In genomic region chr4:117157360-117157759, GRCh38 we compare ENCODE assay signal across 10 cellular contexts.
"Had no signal": no experiment of that assay in that cellular context is flagged by ENCODE, and none has a peak within 500 bp of the region (broad histone marks: within the 10 kb centered on the region; RNA-seq: fewer than 3 reads in every experiment).

No MANE protein-coding gene starts in this region.

- H2AFZ ChIP-seq: GM23248 had no signal

- H3K36me3 ChIP-seq: HAP-1 had no signal

- H3K27ac ChIP-seq: GM23248, KMS-11 had no signal

- H3K4me2 ChIP-seq: KMS-11 had no signal

- ATAC-seq: HCT116 had no signal

- H3K9me3 ChIP-seq: HAP-1 had no signal

- FAIRE-seq: HTR-8/SVneo had no signal

- H3K27ac Mint-ChIP-seq: HFFc6 had no signal

- H3K4me3 ChIP-seq: GM23248, HAP-1 had no signal

- DNase-seq: GM23248, GOT3, H7, HFFc6, Karpas-422, KBM-7 had no signal

- H3K9ac ChIP-seq: GM23248, KMS-11 had no signal
